Comparison of ENCODE assay signal across 8 cellular contexts in genomic region chr3:100492059-100492809, GRCh38. TPM values are rescaled to one million over a fixed set of nuclear protein-coding genes. Genes with fewer than 3 reads are reported as not detected.
DNase-seq lines count a peak whose midpoint lies in the region; ATAC-seq and TF ChIP-seq lines count a peak whose summit lies in the region.

TMEM45A (plus strand) TSS chr3:100492619; CDS start chr3:100555212, 62,593 bp downstream.

- H2BK5ac ChIP-seq in IMR-90 (ENCODE audit: low read depth, low read length, poor library complexity, severe bottlenecking) = peak within 1 kb of the TSS; percentile 92

- H4K8ac ChIP-seq in IMR-90 (ENCODE audit: low read depth in 2 of 2, low read length in 2 of 2) = peak within 1 kb of the TSS; percentile 84 to 99

- DNase-seq in DMS114 treated with DMSO at 0.1 percent for 48 hours (lab: John Stamatoyannopoulos, UW; ENCODE audit: unreplicated experiment) = peak; percentile 77
- DNase-seq in IMR-90 = peak; percentile 95
- DNase-seq in PC-3 = peak; percentile 98
- peak; percentile 73 for DNase-seq in activated T-helper 1 cell treated with anti-CD3 and anti-CD28 coated beads, Interleukin-12 subunit alpha, Interleukin-12 subunit beta, Interleukin-2, Interleukin-4 antibody, amounts not matched to agents 30 ng/mL and 10 ng/mL and 1 ng/mL, durations not matched to agents 14 hours and 24 hours and 36 hours (ENCODE audit: low spot score)
- DNase-seq in fibroblast of lung (ENCODE audit: low read depth in 2 of 2) = peak; percentile 96 to 97
- peak; percentile 64 for DNase-seq in naive B cell
- DNase-seq in stimulated activated CD8-positive, alpha-beta memory T cell treated with anti-CD3 and anti-CD28 coated beads, Interleukin-7, amount 100 ng/mL, for 48 hours (ENCODE audit: extremely low read depth in 1 of 2, low read depth in 1 of 2) = peak; percentile 68 to 72

- peak within 1 kb of the TSS; percentile 94 for H3K14ac ChIP-seq in IMR-90 (replicated peaks; ENCODE audit: low read depth, low read length)

- H3K9ac ChIP-seq in IMR-90 (ENCODE audit: low read depth, low read length) (peak within 1 kb of the TSS; percentile 88), PC-3 (ENCODE audit: low read length) (peak within 1 kb of the TSS; percentile 73), fibroblast of lung (ENCODE audit: insufficient read depth, low read length) (peak within 1 kb of the TSS; percentile 86)

- BruUV-seq in IMR-90 (replicated peaks; lab: Mats Ljungman, UMichigan) (no TSS peak), PC-3 (replicated peaks; lab: Mats Ljungman, UMichigan) (no TSS peak)

- H3K27me3 ChIP-seq in IMR-90 (ENCODE audit: control insufficient read depth, insufficient read depth, low read length) = 0 out of 2 replicates have a peak, but pooled peaks cover 2% of the 10 kb centered on the region
- no peaks in the 10 kb centered on the region for H3K27me3 ChIP-seq in PC-3 (ENCODE audit: low read length)
- H3K27me3 ChIP-seq in fibroblast of lung (ENCODE audit: control insufficient read depth, insufficient read depth, low read length) = no peaks in the 10 kb centered on the region

- H3K23ac ChIP-seq in IMR-90 (ENCODE audit: low read depth, low read length) = peak within 1 kb of the TSS; percentile 81; the same call in 1 of the 2 replicates

- peak within 1 kb of the TSS; percentile 70 for H2BK20ac ChIP-seq in IMR-90 (ENCODE audit: low read depth, low read length)

- H4K20me1 ChIP-seq in IMR-90 (ENCODE audit: insufficient read depth, low read length) = no peaks in the 10 kb centered on the region
- no peaks in the 10 kb centered on the region for H4K20me1 ChIP-seq in PC-3 (ENCODE audit: low read length)
- no peaks in the 10 kb centered on the region for H4K20me1 ChIP-seq in fibroblast of lung (ENCODE audit: control insufficient read depth, extremely low read depth, insufficient read depth, low read length)

- peak within 1 kb of the TSS; percentile 86 for H3K4me3 Mint-ChIP-seq in activated T-helper 1 cell treated with anti-CD3 and anti-CD28 coated beads, Interleukin-12 subunit alpha, Interleukin-12 subunit beta, Interleukin-2, Interleukin-4 antibody, amounts not matched to agents 30 ng/mL and 10 ng/mL and 1 ng/mL, durations not matched to agents 14 hours and 24 hours and 36 hours
- peak within 1 kb of the TSS; percentile 73 to 94 (median 88) for H3K4me3 Mint-ChIP-seq in naive B cell

- H2AFZ ChIP-seq in IMR-90 (replicated peaks; ENCODE audit: low read length, poor library complexity) (peak within 1 kb of the TSS; percentile 90), PC-3 (ENCODE audit: low read length) (peak within 1 kb of the TSS; percentile 98), fibroblast of lung (ENCODE audit: low read length) (peak within 1 kb of the TSS; percentile 73)

- H4K91ac ChIP-seq in IMR-90 (ENCODE audit: insufficient read depth, low read depth, low read length) = peak within 1 kb of the TSS; percentile 97

- no peaks in the 10 kb centered on the region for H3K9me2 ChIP-seq in PC-3 (replicated peaks; ENCODE audit: low read length)

- H3F3A ChIP-seq in PC-3 (ENCODE audit: low read length, unreplicated experiment) = peaks cover 11% of the 10 kb centered on the region

- intact Hi-C loops in IMR-90 (cut with micrococcal nuclease) (loop anchor here (1.0 to 5.0 kb wide), 2 partner anchors 90 to 98 kb away; partner anchors contain the start of genes LNP1 and TOMM70), PC-3 (cut with micrococcal nuclease) (loop anchor here (1.0 to 2.0 kb wide), 2 partner anchors 63 to 98 kb away; no protein-coding TSS in a partner anchor)
- intact Hi-C loops in activated T-helper 1 cell treated with anti-CD3 and anti-CD28 coated beads, Interleukin-12 subunit alpha, Interleukin-12 subunit beta, Interleukin-2, Interleukin-4 antibody, amounts not matched to agents 30 ng/mL and 10 ng/mL and 1 ng/mL, durations not matched to agents 14 hours and 24 hours and 36 hours (cut with micrococcal nuclease) = loop anchor here (1.0 to 10.0 kb wide), 4 partner anchors 91 to 675 kb away; partner anchors contain the start of genes CMSS1, LNP1, TFG and TOMM70

- H3K9me3 ChIP-seq in IMR-90 (ENCODE audit: control insufficient read depth, insufficient read depth, low read length) (no peaks in the 10 kb centered on the region), PC-3 (ENCODE audit: low read length) (no peaks in the 10 kb centered on the region), fibroblast of lung (ENCODE audit: control insufficient read depth, insufficient read depth, low read depth, low read length) (no peaks in the 10 kb centered on the region)

- peak within 1 kb of the TSS; percentile 79 for H3K4me3 ChIP-seq in IMR-90 (ENCODE audit: insufficient read depth, low read depth, low read length)
- peak within 1 kb of the TSS; percentile 79 for H3K4me3 ChIP-seq in PC-3 (ENCODE audit: low read length)
- peak within 1 kb of the TSS; percentile 54 to 78 (median 64) for H3K4me3 ChIP-seq in fibroblast of lung (replicated peaks in 1 of 4; ENCODE audit: control extremely low read depth in 1 of 4, insufficient read depth in 1 of 4, low read depth in 3 of 4, low read length in 4 of 4)

- H3K79me2 ChIP-seq in PC-3 (ENCODE audit: low read length) (no peaks in the 10 kb centered on the region), fibroblast of lung (ENCODE audit: control insufficient read depth, insufficient read depth, low read length) (no peaks in the 10 kb centered on the region)

- CTCF ChIA-PET in IMR-90 (lab: Yijun Ruan, JAX) (interaction anchor here (0.6 to 0.9 kb wide), 2 partner anchors 30 to 264 kb away, joined by 3 to 4 read pairs; no protein-coding TSS in a partner anchor), PC-3 (lab: Charles Lee) (interaction anchor here (0.6 to 1.0 kb wide), 3 partner anchors 29 to 99 kb away, joined by 5 to 9 read pairs (median 6); no protein-coding TSS in a partner anchor)

- in situ Hi-C loops in IMR-90 (cut with MboI; ENCODE audit: low sequenced_read_pairs) = no loop called here

- H3K79me1 ChIP-seq in IMR-90 (ENCODE audit: low read depth in 1 of 2, low read length in 2 of 2) = peaks cover 7 to 24% of the 10 kb centered on the region in 2 experiments; a peak in 3 of 4 replicates

- POLR2A ChIA-PET in IMR-90 (lab: Charles Lee; ENCODE audit: unreplicated experiment) (interaction anchor here (0.6 to 0.9 kb wide), 5 partner anchors 108 to 660 kb away, joined by 3 to 10 read pairs (median 4); no protein-coding TSS in a partner anchor), PC-3 (lab: Charles Lee; ENCODE audit: unreplicated experiment) (interaction anchor here (0.5 to 1.0 kb wide), 6 partner anchors 22 to 252 kb away, joined by 3 to 13 read pairs (median 3); partner anchors contain the start of gene LNP1)

- peak within 1 kb of the TSS; percentile 94 for H3K18ac ChIP-seq in IMR-90 (ENCODE audit: low read depth, low read length)

- peak within 1 kb of the TSS; percentile 90 for H3K4me2 ChIP-seq in IMR-90 (ENCODE audit: low read depth, low read length)
- H3K4me2 ChIP-seq in PC-3 (ENCODE audit: low read length) = peak within 1 kb of the TSS; percentile 90
- H3K4me2 ChIP-seq in fibroblast of lung (ENCODE audit: extremely low read depth, insufficient read depth, low read length) = peak within 1 kb of the TSS; percentile 82

- peak within 1 kb of the TSS; percentile 97 for H3K4ac ChIP-seq in IMR-90 (ENCODE audit: low read depth, low read length)

- H3K27ac ChIP-seq in IMR-90 (ENCODE audit: insufficient read depth, low read length) (peak within 1 kb of the TSS; percentile 96), PC-3 (ENCODE audit: low read length) (peak within 1 kb of the TSS; percentile 38; the same call in 1 of the 2 replicates), fibroblast of lung (ENCODE audit: insufficient read depth, low read length) (peak within 1 kb of the TSS; percentile 89)

- 0% methylated on average over 22 of the region's 53 CpGs; no CpG with 5 or more reads in 1 of the 2 experiments for WGBS in IMR-90 (ENCODE audit: extremely low coverage in 2 of 2, insufficient read length in 1 of 2), 2 experiments

- peak; percentile 96 for TF ChIP-seq POLR2A in IMR-90 (IDR thresholded peaks at IDR 0.05; ENCODE audit: low read depth, low read length)

- peaks cover 18% of the 10 kb centered on the region for H3K27me3 Mint-ChIP-seq in activated T-helper 1 cell treated with anti-CD3 and anti-CD28 coated beads, Interleukin-12 subunit alpha, Interleukin-12 subunit beta, Interleukin-2, Interleukin-4 antibody, amounts not matched to agents 30 ng/mL and 10 ng/mL and 1 ng/mL, durations not matched to agents 14 hours and 24 hours and 36 hours (ENCODE audit: insufficient read depth)
- peaks cover 11 to 25% (median 22%) of the 10 kb centered on the region in 3 donors for H3K27me3 Mint-ChIP-seq in naive B cell

- no peaks in the 10 kb centered on the region for H3K9me1 ChIP-seq in IMR-90 (ENCODE audit: insufficient read depth, low read length)

- H4K5ac ChIP-seq in IMR-90 (ENCODE audit: low read depth, low read length) = peak within 1 kb of the TSS; percentile 94

- ATAC-seq in GM21576 (IDR thresholded peaks at IDR 0.05; ENCODE audit: unreplicated experiment) (peak; percentile 95), IMR-90 (ENCODE audit: low read depth) (peak; percentile 99), PC-3 (peak; percentile 97), naive B cell (ENCODE audit: low read depth in 2 of 2) (peak; percentile 94 to 95)

- peak within 1 kb of the TSS; percentile 90 for H3K56ac ChIP-seq in IMR-90 (ENCODE audit: extremely low read depth, insufficient read depth, low read length)

- H2BK120ac ChIP-seq in IMR-90 (ENCODE audit: low read depth, low read length) = peak within 1 kb of the TSS; percentile 84

- H2AK5ac ChIP-seq in IMR-90 (ENCODE audit: low read depth, low read length) = peak within 1 kb of the TSS; percentile 56

- dilution Hi-C loops in IMR-90 (cut with HindIII; ENCODE audit: low sequenced_read_pairs, unreplicated experiment) = no loop called here

- no peaks in the 10 kb centered on the region for H3K36me3 ChIP-seq in IMR-90 (ENCODE audit: control insufficient read depth, insufficient read depth, low read length)
- no peaks in the 10 kb centered on the region for H3K36me3 ChIP-seq in PC-3 (ENCODE audit: low read depth, low read length)
- no peaks in the 10 kb centered on the region for H3K36me3 ChIP-seq in fibroblast of lung (ENCODE audit: control insufficient read depth, insufficient read depth, low read length)

- H2BK15ac ChIP-seq in IMR-90 (ENCODE audit: low read depth, low read length) = peak within 1 kb of the TSS; percentile 85; the same call in 2 of the 3 replicates

- H2AK9ac ChIP-seq in IMR-90 (replicated peaks; ENCODE audit: low read depth, low read length, poor library complexity) = peak within 1 kb of the TSS; percentile 81

- H3K27ac Mint-ChIP-seq in activated T-helper 1 cell treated with anti-CD3 and anti-CD28 coated beads, Interleukin-12 subunit alpha, Interleukin-12 subunit beta, Interleukin-2, Interleukin-4 antibody, amounts not matched to agents 30 ng/mL and 10 ng/mL and 1 ng/mL, durations not matched to agents 14 hours and 24 hours and 36 hours = no peak within 1 kb of the TSS
- H3K27ac Mint-ChIP-seq in naive B cell = peak within 1 kb of the TSS in 1 of 6 donors; percentile 66

- H3K4me1 ChIP-seq in IMR-90 (ENCODE audit: control insufficient read depth, insufficient read depth, low read length) (peaks cover 3% of the 10 kb centered on the region; the same call in 1 of the 2 replicates), PC-3 (ENCODE audit: insufficient read depth, low read length) (peaks cover 28% of the 10 kb centered on the region), fibroblast of lung (ENCODE audit: control insufficient read depth, extremely low read depth, insufficient read depth, low read length) (no peaks in the 10 kb centered on the region)

- TF ChIP-seq CTCF in IMR-90 (conservative IDR thresholded peaks at IDR 0.05; ENCODE audit: low read depth, low read length) (no peak), PC-3 (conservative IDR thresholded peaks at IDR 0.05; ENCODE audit: low read depth, low read length) (no peak), fibroblast of lung (conservative IDR thresholded peaks at IDR 0.05 in 1 of 2, IDR thresholded peaks at IDR 0.05 in 1 of 2; ENCODE audit: low read depth in 1 of 2, low read length in 2 of 2) (no peak)

- H3K4me1 Mint-ChIP-seq in activated T-helper 1 cell treated with anti-CD3 and anti-CD28 coated beads, Interleukin-12 subunit alpha, Interleukin-12 subunit beta, Interleukin-2, Interleukin-4 antibody, amounts not matched to agents 30 ng/mL and 10 ng/mL and 1 ng/mL, durations not matched to agents 14 hours and 24 hours and 36 hours (ENCODE audit: low read depth) = peaks cover 17% of the 10 kb centered on the region
- peaks cover 6 to 26% (median 18%) of the 10 kb centered on the region in 3 donors for H3K4me1 Mint-ChIP-seq in naive B cell

- no peak for TF ChIP-seq RAD21 in IMR-90 (IDR thresholded peaks at IDR 0.05; ENCODE audit: low read length)

- H3K9me3 Mint-ChIP-seq in activated T-helper 1 cell treated with anti-CD3 and anti-CD28 coated beads, Interleukin-12 subunit alpha, Interleukin-12 subunit beta, Interleukin-2, Interleukin-4 antibody, amounts not matched to agents 30 ng/mL and 10 ng/mL and 1 ng/mL, durations not matched to agents 14 hours and 24 hours and 36 hours = no peaks in the 10 kb centered on the region
- no peaks in the 10 kb centered on the region for H3K9me3 Mint-ChIP-seq in naive B cell

- H3K36me3 Mint-ChIP-seq in activated T-helper 1 cell treated with anti-CD3 and anti-CD28 coated beads, Interleukin-12 subunit alpha, Interleukin-12 subunit beta, Interleukin-2, Interleukin-4 antibody, amounts not matched to agents 30 ng/mL and 10 ng/mL and 1 ng/mL, durations not matched to agents 14 hours and 24 hours and 36 hours (ENCODE audit: low read depth) = no peaks in the 10 kb centered on the region
- no peaks in the 10 kb centered on the region for H3K36me3 Mint-ChIP-seq in naive B cell

RNA-seq across cellular contexts. Expression of gene TMEM45A, which starts in this region (rescaled TPM):
- total RNA-seq in IMR-90 (2012; rRNA removed) (13.6 and 20.8 TPM in 2 replicates), PC-3 (2014; rRNA removed) (7.6 and 9.4 TPM in 2 replicates), fibroblast of lung (26.4 and 39.3 TPM in 2 replicates)
- polyA plus RNA-seq in IMR-90 (2012; rRNA removed) (17.1 and 21.7 TPM in 2 replicates), fibroblast of lung (28.3 and 71.4 TPM in 2 replicates), naive B cell (ENCODE audit: low read depth in 6 of 6) (under 1 TPM in 1 of 6 donors, not detected in 5; 0.05 TPM)
- 5.1 and 7.0 TPM in 2 replicates for polyA plus RNA-seq in IMR-90 (2012; cell fraction: cytosol; rRNA removed)
- 0.91 and 9.7 TPM in 2 replicates for polyA plus RNA-seq in IMR-90 (2012; cell fraction: nucleus; rRNA removed; ENCODE audit: low replicate concordance)
- total RNA-seq in activated T-helper 1 cell treated with anti-CD3 and anti-CD28 coated beads, Interleukin-12 subunit alpha, Interleukin-12 subunit beta, Interleukin-2, Interleukin-4 antibody, amounts not matched to agents 30 ng/mL and 10 ng/mL and 1 ng/mL, durations not matched to agents 14 hours and 24 hours and 36 hours = 0.13 and 0.34 TPM in 2 replicates
- 27.2 and 52.6 TPM in 2 replicates for polyA plus RNA-seq in fibroblast of lung (2012)
- polyA minus RNA-seq in fibroblast of lung (ENCODE audit: low replicate concordance) = 4.3 and 16.9 TPM in 2 replicates

Comparison
In these comparisons a context has a peak if more than half of its experiments do, and no peak if none do; other contexts are left out.
1. Peak in every context shown above with its lines: DNase-seq, ATAC-seq, H3K4me3 ChIP-seq and H3K27ac ChIP-seq.
2. Peak in DNase-seq in activated T-helper 1 cell treated with anti-CD3 and anti-CD28 coated beads, Interleukin-12 subunit alpha, Interleukin-12 subunit beta, Interleukin-2, Interleukin-4 antibody, amounts not matched to agents 30 ng/mL and 10 ng/mL and 1 ng/mL, durations not matched to agents 14 hours and 24 hours and 36 hours; RNA of the gene not detected or under 1 TPM.
3. Peak in DNase-seq and ATAC-seq in naive B cell; RNA of the gene not detected or under 1 TPM.
4. H3K27ac ChIP-seq: peak in every context shown above with its lines; median percentile 96 in IMR-90; 89 in fibroblast of lung; 38 in PC-3.